In the genomic region with DNA sequence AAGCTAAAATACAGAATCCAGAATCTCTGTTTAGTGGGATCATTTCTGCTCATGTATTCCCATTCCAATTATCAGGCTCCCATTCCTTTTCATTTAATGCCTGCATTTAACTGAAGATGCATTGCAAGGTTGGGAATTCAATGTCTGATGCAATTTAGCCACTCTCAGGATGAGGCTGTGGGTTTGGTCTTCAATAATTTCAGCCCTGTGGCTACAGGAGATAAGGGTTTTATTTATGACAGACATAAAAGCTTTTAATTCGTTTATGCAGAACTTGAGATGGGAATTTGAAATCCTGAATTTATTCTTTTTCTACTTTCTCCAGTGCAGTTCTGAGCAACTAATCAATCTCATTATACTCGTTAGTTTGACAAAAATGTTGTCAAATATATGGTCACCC, we compare ENCODE assay signal across 1 cellular context.
TF ChIP-seq lines count a peak whose summit lies in the region.

No MANE protein-coding gene starts in this region.

TF ChIP-seq in GM23338, 12 proteins besides CTCF, POLR2A, EP300 and RAD21 (continued from another document):
- TF ChIP-seq, protein P1, sequence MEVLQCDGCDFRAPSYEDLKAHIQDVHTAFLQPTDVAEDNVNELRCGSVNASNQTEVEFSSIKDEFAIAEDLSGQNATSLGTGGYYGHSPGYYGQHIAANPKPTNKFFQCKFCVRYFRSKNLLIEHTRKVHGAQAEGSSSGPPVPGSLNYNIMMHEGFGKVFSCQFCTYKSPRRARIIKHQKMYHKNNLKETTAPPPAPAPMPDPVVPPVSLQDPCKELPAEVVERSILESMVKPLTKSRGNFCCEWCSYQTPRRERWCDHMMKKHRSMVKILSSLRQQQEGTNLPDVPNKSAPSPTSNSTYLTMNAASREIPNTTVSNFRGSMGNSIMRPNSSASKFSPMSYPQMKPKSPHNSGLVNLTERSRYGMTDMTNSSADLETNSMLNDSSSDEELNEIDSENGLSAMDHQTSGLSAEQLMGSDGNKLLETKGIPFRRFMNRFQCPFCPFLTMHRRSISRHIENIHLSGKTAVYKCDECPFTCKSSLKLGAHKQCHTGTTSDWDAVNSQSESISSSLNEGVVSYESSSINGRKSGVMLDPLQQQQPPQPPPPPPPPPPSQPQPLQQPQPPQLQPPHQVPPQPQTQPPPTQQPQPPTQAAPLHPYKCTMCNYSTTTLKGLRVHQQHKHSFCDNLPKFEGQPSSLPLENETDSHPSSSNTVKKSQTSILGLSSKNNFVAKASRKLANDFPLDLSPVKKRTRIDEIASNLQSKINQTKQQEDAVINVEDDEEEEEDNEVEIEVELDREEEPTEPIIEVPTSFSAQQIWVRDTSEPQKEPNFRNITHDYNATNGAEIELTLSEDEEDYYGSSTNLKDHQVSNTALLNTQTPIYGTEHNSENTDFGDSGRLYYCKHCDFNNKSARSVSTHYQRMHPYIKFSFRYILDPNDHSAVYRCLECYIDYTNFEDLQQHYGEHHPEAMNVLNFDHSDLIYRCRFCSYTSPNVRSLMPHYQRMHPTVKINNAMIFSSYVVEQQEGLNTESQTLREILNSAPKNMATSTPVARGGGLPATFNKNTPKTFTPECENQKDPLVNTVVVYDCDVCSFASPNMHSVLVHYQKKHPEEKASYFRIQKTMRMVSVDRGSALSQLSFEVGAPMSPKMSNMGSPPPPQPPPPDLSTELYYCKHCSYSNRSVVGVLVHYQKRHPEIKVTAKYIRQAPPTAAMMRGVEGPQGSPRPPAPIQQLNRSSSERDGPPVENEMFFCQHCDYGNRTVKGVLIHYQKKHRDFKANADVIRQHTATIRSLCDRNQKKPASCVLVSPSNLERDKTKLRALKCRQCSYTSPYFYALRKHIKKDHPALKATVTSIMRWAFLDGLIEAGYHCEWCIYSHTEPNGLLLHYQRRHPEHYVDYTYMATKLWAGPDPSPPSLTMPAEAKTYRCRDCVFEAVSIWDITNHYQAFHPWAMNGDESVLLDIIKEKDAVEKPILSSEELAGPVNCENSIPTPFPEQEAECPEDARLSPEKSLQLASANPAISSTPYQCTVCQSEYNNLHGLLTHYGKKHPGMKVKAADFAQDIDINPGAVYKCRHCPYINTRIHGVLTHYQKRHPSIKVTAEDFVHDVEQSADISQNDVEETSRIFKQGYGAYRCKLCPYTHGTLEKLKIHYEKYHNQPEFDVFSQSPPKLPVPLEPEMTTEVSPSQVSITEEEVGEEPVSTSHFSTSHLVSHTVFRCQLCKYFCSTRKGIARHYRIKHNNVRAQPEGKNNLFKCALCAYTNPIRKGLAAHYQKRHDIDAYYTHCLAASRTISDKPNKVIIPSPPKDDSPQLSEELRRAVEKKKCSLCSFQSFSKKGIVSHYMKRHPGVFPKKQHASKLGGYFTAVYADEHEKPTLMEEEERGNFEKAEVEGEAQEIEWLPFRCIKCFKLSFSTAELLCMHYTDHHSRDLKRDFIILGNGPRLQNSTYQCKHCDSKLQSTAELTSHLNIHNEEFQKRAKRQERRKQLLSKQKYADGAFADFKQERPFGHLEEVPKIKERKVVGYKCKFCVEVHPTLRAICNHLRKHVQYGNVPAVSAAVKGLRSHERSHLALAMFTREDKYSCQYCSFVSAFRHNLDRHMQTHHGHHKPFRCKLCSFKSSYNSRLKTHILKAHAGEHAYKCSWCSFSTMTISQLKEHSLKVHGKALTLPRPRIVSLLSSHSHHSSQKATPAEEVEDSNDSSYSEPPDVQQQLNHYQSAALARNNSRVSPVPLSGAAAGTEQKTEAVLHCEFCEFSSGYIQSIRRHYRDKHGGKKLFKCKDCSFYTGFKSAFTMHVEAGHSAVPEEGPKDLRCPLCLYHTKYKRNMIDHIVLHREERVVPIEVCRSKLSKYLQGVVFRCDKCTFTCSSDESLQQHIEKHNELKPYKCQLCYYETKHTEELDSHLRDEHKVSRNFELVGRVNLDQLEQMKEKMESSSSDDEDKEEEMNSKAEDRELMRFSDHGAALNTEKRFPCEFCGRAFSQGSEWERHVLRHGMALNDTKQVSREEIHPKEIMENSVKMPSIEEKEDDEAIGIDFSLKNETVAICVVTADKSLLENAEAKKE (CRISPR knock-in tag; IDR thresholded peaks at IDR 0.05), result no peak
- TF ChIP-seq ZNF331 (CRISPR knock-in tag; IDR thresholded peaks at IDR 0.05; ENCODE audit: low read depth) (no peak), JUNB (IDR thresholded peaks at IDR 0.05; ENCODE audit: unreplicated experiment) (no peak)
